9 cellular contexts compared by ENCODE assay signal in genomic region chr10:131980321-131980720, GRCh38. TPM values are rescaled to one million over a fixed set of nuclear protein-coding genes. Genes with fewer than 3 reads are reported as not detected.
DNase-seq lines count a peak whose midpoint lies in the region; ATAC-seq and TF ChIP-seq lines count a peak whose summit lies in the region.
"Had no signal": no experiment of that assay in that cellular context is flagged by ENCODE, and none has a peak within 500 bp of the region (broad histone marks: within the 10 kb centered on the region; RNA-seq: fewer than 3 reads in every experiment).

No MANE protein-coding gene starts in this region.

- H3K4me3 ChIP-seq in A673 (ENCODE audit: low read depth, low read length, poor library complexity, severe bottlenecking) = peak overlapping the region; percentile 93
- H3K4me3 ChIP-seq in HUES48 (ENCODE audit: low read depth, low read length) = peak overlapping the region; percentile 83
- H3K4me3 ChIP-seq in mammary epithelial cell (replicated peaks in 1 of 3; ENCODE audit: insufficient read depth in 1 of 3, low read depth in 2 of 3, low read length in 3 of 3) = peak overlapping the region; percentile 58 to 90 (median 79)
- peak overlapping the region; percentile 43 to 84 for H3K4me3 ChIP-seq in muscle layer of duodenum (ENCODE audit: low read depth in 1 of 2, low read length in 2 of 2)

- no peak for TF ChIP-seq CTCF in A673 (conservative IDR thresholded peaks at IDR 0.05; ENCODE audit: low read depth, low read length)
- no peak for TF ChIP-seq CTCF in mammary epithelial cell (conservative IDR thresholded peaks at IDR 0.05 in 1 of 2, IDR thresholded peaks at IDR 0.05 in 1 of 2; ENCODE audit: extremely low read depth in 1 of 2, insufficient read depth in 1 of 2, low read depth in 1 of 2, low read length in 2 of 2)

- DNase-seq in A673 (ENCODE audit: low spot score) = no peak
- no peak for DNase-seq in mammary epithelial cell
- DNase-seq in NAMALWA (ENCODE audit: low spot score) = no peak
- no peak for DNase-seq in NCI-H1048 (lab: John Stamatoyannopoulos, UW)
- DNase-seq: NCI-H510A treated with DMSO at 0.1 percent for 48 hours had no signal

- no peaks in the 10 kb centered on the region for H3K27me3 ChIP-seq in A673 (replicated peaks; ENCODE audit: insufficient read depth, low read depth, low read length, poor library complexity)
- peaks cover 33% of the 10 kb centered on the region for H3K27me3 ChIP-seq in HUES48 (ENCODE audit: control insufficient read depth, insufficient read depth, low read length)
- H3K27me3 ChIP-seq in mammary epithelial cell (ENCODE audit: insufficient read depth, low read length) = no peaks in the 10 kb centered on the region
- H3K27me3 ChIP-seq in muscle layer of duodenum (ENCODE audit: low read depth, low read length) = no peaks in the 10 kb centered on the region

- dilution Hi-C loops in mammary epithelial cell (cut with HindIII; ENCODE audit: low sequenced_read_pairs) = loop anchor here (5.0 kb wide), 2 partner anchors 42 to 73 kb away; no protein-coding TSS in a partner anchor

- H4K20me1 ChIP-seq in mammary epithelial cell (ENCODE audit: insufficient read depth, low read length) = no peaks in the 10 kb centered on the region

- H3K4me2 ChIP-seq in mammary epithelial cell (ENCODE audit: insufficient read depth, low read depth, low read length) = peak overlapping the region; percentile 95

- intact Hi-C loops in A673 (cut with micrococcal nuclease; ENCODE audit: unreplicated experiment) (no loop called here), mammary epithelial cell (cut with micrococcal nuclease) (loop anchor here (2.0 to 5.0 kb wide), 3 partner anchors 42 to 93 kb away; partner anchors contain the start of gene PPP2R2D)

- no peak overlapping the region for H3K9ac ChIP-seq in HUES48 (ENCODE audit: low read depth, low read length)
- no peak overlapping the region for H3K9ac ChIP-seq in mammary epithelial cell (ENCODE audit: insufficient read depth, low read length)

- H3K4me1 ChIP-seq in A673 (ENCODE audit: insufficient read depth, low read length, poor library complexity, severe bottlenecking) (peaks cover 10% of the 10 kb centered on the region), HUES48 (ENCODE audit: control insufficient read depth, insufficient read depth, low read length) (peaks cover 29% of the 10 kb centered on the region), mammary epithelial cell (ENCODE audit: insufficient read depth, low read length) (peaks cover 14% of the 10 kb centered on the region), muscle layer of duodenum (ENCODE audit: control insufficient read depth in 1 of 2, insufficient read depth in 2 of 2, low read length in 2 of 2) (peaks cover 0 to 21% of the 10 kb centered on the region in 2 donors)

- CTCF ChIA-PET in A673 (lab: Charles Lee) = interaction anchor here (0.5 kb wide), 1 partner anchor 41 kb away, joined by 4 read pairs; no protein-coding TSS in a partner anchor
- CTCF ChIA-PET in mammary epithelial cell (lab: Charles Lee; ENCODE audit: low non-redundant PET) = no interaction called here

- no peaks in the 10 kb centered on the region for H3K36me3 ChIP-seq in A673 (ENCODE audit: insufficient read depth, low read length, poor library complexity, severe bottlenecking)
- no peaks in the 10 kb centered on the region for H3K36me3 ChIP-seq in HUES48 (ENCODE audit: control insufficient read depth, insufficient read depth, low read length)
- H3K36me3 ChIP-seq in mammary epithelial cell (ENCODE audit: insufficient read depth, low read length) = no peaks in the 10 kb centered on the region
- H3K36me3 ChIP-seq in muscle layer of duodenum (ENCODE audit: control insufficient read depth in 1 of 2, insufficient read depth in 2 of 2, low read length in 2 of 2) = no peaks in the 10 kb centered on the region

- H3K9me3 ChIP-seq in A673 (ENCODE audit: low read depth, low read length, poor library complexity, severe bottlenecking) (no peaks in the 10 kb centered on the region), HUES48 (ENCODE audit: control insufficient read depth, insufficient read depth, low read length) (no peaks in the 10 kb centered on the region), mammary epithelial cell (replicated peaks; ENCODE audit: insufficient read depth, low read length) (no peaks in the 10 kb centered on the region), muscle layer of duodenum (ENCODE audit: control insufficient read depth in 1 of 2, low read length in 2 of 2) (no peaks in the 10 kb centered on the region)

- POLR2A ChIA-PET in A673 (lab: Charles Lee; ENCODE audit: low non-redundant PET) = no interaction called here

- peaks cover 64% of the 10 kb centered on the region for H3K79me2 ChIP-seq in mammary epithelial cell (ENCODE audit: insufficient read depth, low read length)

- WGBS in mammary epithelial cell (ENCODE audit: low coverage, missing lambda C conversion rate) = 79% methylated on average over 7 of the region's 8 CpGs

- BruUV-seq in A673 (replicated peaks; lab: Mats Ljungman, UMichigan) (no TSS peak), mammary epithelial cell (replicated peaks; lab: Mats Ljungman, UMichigan) (no TSS peak)

- in situ Hi-C loops in mammary epithelial cell (cut with MboI; ENCODE audit: low sequenced_read_pairs in 2 of 2) = loop anchor here in 1 of 2 donors (5.0 kb wide), 1 partner anchor 93 kb away; no protein-coding TSS in a partner anchor

- ATAC-seq in HG03280 (IDR thresholded peaks at IDR 0.05; ENCODE audit: unreplicated experiment) (no peak), GM19452 (IDR thresholded peaks at IDR 0.05; ENCODE audit: unreplicated experiment) (no peak)

- no peak overlapping the region for H2AFZ ChIP-seq in mammary epithelial cell (ENCODE audit: low read depth, low read length)

- H3K27ac ChIP-seq in A673 (ENCODE audit: low read depth, low read length, poor library complexity, severe bottlenecking) (no peak overlapping the region), HUES48 (ENCODE audit: low read depth, low read length) (no peak overlapping the region), mammary epithelial cell (ENCODE audit: insufficient read depth, low read depth, low read length) (no peak overlapping the region), muscle layer of duodenum (ENCODE audit: low read length) (no peak overlapping the region)

RNA-seq across cellular contexts. Expression of gene BNIP3, which starts 1.4 kb away (rescaled TPM):
- total RNA-seq in A673 (2021) (24.9 and 33.2 TPM in 2 replicates), mammary epithelial cell (10 to 100 TPM; 50.8 to 65.2 TPM)
- polyA plus RNA-seq in mammary epithelial cell = 102 TPM
- 55.5 TPM for polyA minus RNA-seq in mammary epithelial cell
